8 cellular contexts compared by ENCODE assay signal in the genomic region with DNA sequence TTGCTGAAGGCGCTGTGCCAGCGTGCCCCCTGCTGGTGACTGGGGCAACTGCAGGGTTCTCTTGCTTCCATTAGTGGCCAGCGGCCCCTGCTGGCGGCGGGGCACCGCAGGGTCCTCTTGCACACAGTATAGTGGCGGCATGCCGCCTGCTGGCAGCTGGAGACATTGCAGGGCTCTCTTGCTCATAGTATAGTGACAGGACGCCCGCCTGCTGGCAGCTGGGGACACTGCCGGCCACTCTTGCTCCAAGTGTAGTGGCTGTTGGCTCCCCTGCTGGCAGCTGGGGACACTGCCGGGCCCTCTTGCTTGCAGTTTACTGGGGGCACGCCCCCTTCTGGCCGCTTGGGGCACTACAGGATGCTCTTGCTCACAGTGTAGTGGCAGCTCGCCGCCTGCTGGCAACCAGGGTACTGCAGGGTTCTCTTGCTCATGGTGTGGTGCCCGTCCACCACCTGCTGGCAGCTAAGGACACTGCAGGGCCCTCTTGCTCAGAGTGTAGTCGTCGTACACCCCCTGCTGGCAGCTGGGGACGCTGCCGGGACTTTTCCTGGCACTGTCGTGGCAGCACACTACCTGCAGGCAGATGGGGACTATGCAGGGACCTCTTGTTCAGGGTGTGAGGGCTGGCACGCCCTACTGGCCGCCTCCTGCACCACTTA. TPM values are rescaled to one million over a fixed set of nuclear protein-coding genes. Genes with fewer than 3 reads are reported as not detected.
DNase-seq lines count a peak whose midpoint lies in the region; ATAC-seq and TF ChIP-seq lines count a peak whose summit lies in the region.
"Not testable (repeated sequence)": the region's sequence is repeated elsewhere in the genome, so short reads cannot be mapped to it uniquely, and the experiment has no call there.

No MANE protein-coding gene starts in this region.

- not testable (repeated sequence) for H3K27ac Mint-ChIP-seq in CD8-positive, alpha-beta memory T cell; activated CD8-positive, alpha-beta T cell treated with anti-CD3 and anti-CD28 coated beads, Interleukin-2, amount 10 ng/mL, durations not matched to agents 7 days and 5 days; chondrocyte (ENCODE audit: unreplicated experiment)

- not testable (repeated sequence) for H3F3A ChIP-seq in MM.1S (ENCODE audit: insufficient read depth, low read length)

- peak in 3 of 5 donors; percentile 19 to 49 (median 25) for DNase-seq in CD8-positive, alpha-beta memory T cell
- DNase-seq in MM.1S: peak; percentile 31
- peak; percentile 51 for DNase-seq in activated CD8-positive, alpha-beta T cell treated with anti-CD3 and anti-CD28 coated beads, Interleukin-2, amount 10 ng/mL, durations not matched to agents 7 days and 5 days
- DNase-seq in chondrocyte (ENCODE audit: low spot score): peak; percentile 70
- DNase-seq in kidney tubule cell (ENCODE audit: low spot score): peak; percentile 2
- peak; percentile 79 for DNase-seq in spleen

- intact Hi-C loops in spleen (cut with DNase I; ENCODE audit: low total_unique reads): not testable (repeated sequence)

- H3K4me3 ChIP-seq in CD8-positive, alpha-beta memory T cell (ENCODE audit: low read length); MM.1S (ENCODE audit: low read length); spleen: not testable (repeated sequence)

- not testable (repeated sequence) for H3K9ac ChIP-seq in MM.1S (ENCODE audit: low read length)

- not testable (repeated sequence) for H2AFZ ChIP-seq in MM.1S (ENCODE audit: low read length)

- not testable (repeated sequence) for H3K4me1 Mint-ChIP-seq in CD8-positive, alpha-beta memory T cell; activated CD8-positive, alpha-beta T cell treated with anti-CD3 and anti-CD28 coated beads, Interleukin-2, amount 10 ng/mL, durations not matched to agents 7 days and 5 days (ENCODE audit: low read depth); chondrocyte (ENCODE audit: low read depth)

- H3K36me3 ChIP-seq in CD8-positive, alpha-beta memory T cell (ENCODE audit: insufficient read depth, low read length); MM.1S (replicated peaks; ENCODE audit: insufficient read depth, low read length); spleen: not testable (repeated sequence)

- not testable (repeated sequence) for H3K9me3 ChIP-seq in CD8-positive, alpha-beta memory T cell (ENCODE audit: low read length); MM.1S (replicated peaks; ENCODE audit: insufficient read depth, low read length)
- peaks cover 0 to 12% (median 6%) of the 10 kb centered on the region in 8 donors for H3K9me3 ChIP-seq in spleen

- H3K27me3 ChIP-seq in CD8-positive, alpha-beta memory T cell (ENCODE audit: insufficient read depth, low read length, poor library complexity, severe bottlenecking); MM.1S (replicated peaks; ENCODE audit: insufficient read depth, low read length); spleen (replicated peaks in 1 of 7): not testable (repeated sequence)

- not testable (repeated sequence) for H3K4me3 Mint-ChIP-seq in CD8-positive, alpha-beta memory T cell; activated CD8-positive, alpha-beta T cell treated with anti-CD3 and anti-CD28 coated beads, Interleukin-2, amount 10 ng/mL, durations not matched to agents 7 days and 5 days; chondrocyte (ENCODE audit: unreplicated experiment)

- ATAC-seq in GM19372 (IDR thresholded peaks at IDR 0.05; ENCODE audit: low read depth, unreplicated experiment): peak; percentile 74
- peak; percentile 97 for ATAC-seq in HG02885 (IDR thresholded peaks at IDR 0.05; ENCODE audit: poor library complexity, unreplicated experiment)
- peak; percentile 83 for ATAC-seq in activated CD8-positive, alpha-beta T cell treated with anti-CD3 and anti-CD28 coated beads, Interleukin-2, amount 10 ng/mL, durations not matched to agents 7 days and 5 days

- not testable (repeated sequence) for H3K27me3 Mint-ChIP-seq in CD8-positive, alpha-beta memory T cell; activated CD8-positive, alpha-beta T cell treated with anti-CD3 and anti-CD28 coated beads, Interleukin-2, amount 10 ng/mL, durations not matched to agents 7 days and 5 days (ENCODE audit: low read depth); chondrocyte (ENCODE audit: low read depth)

- not testable (repeated sequence) for H3K27ac ChIP-seq in CD8-positive, alpha-beta memory T cell (ENCODE audit: low read depth, low read length); MM.1S (ENCODE audit: low read length); spleen

- CTCF ChIA-PET in CD8-positive, alpha-beta memory T cell (lab: Charles Lee); activated CD8-positive, alpha-beta T cell treated with anti-CD3 and anti-CD28 coated beads, Interleukin-2, amount 10 ng/mL, durations not matched to agents 7 days and 5 days (lab: Charles Lee): not testable (repeated sequence)

- not testable (repeated sequence) for H3K4me1 ChIP-seq in CD8-positive, alpha-beta memory T cell (ENCODE audit: insufficient read depth, low read length); MM.1S (ENCODE audit: low read length); spleen

- not testable (repeated sequence) for TF ChIP-seq POLR2A in spleen (IDR thresholded peaks at IDR 0.05)

- not testable (repeated sequence) for H3K9me2 ChIP-seq in MM.1S (replicated peaks; ENCODE audit: insufficient read depth, low read length)

- not testable (repeated sequence) for H3K9me3 Mint-ChIP-seq in CD8-positive, alpha-beta memory T cell; activated CD8-positive, alpha-beta T cell treated with anti-CD3 and anti-CD28 coated beads, Interleukin-2, amount 10 ng/mL, durations not matched to agents 7 days and 5 days (ENCODE audit: insufficient read depth); chondrocyte (ENCODE audit: low read depth)

- not testable (repeated sequence) for H4K20me1 ChIP-seq in MM.1S (ENCODE audit: insufficient read depth, low read length)

- not testable (repeated sequence) for H3K4me2 ChIP-seq in MM.1S (ENCODE audit: low read depth, low read length)

- H3K79me2 ChIP-seq in MM.1S (ENCODE audit: low read length): not testable (repeated sequence)

- H3K36me3 Mint-ChIP-seq in CD8-positive, alpha-beta memory T cell; activated CD8-positive, alpha-beta T cell treated with anti-CD3 and anti-CD28 coated beads, Interleukin-2, amount 10 ng/mL, durations not matched to agents 7 days and 5 days (ENCODE audit: low read depth); chondrocyte (ENCODE audit: low read depth): not testable (repeated sequence)

- POLR2A ChIA-PET in CD8-positive, alpha-beta memory T cell (lab: Charles Lee); activated CD8-positive, alpha-beta T cell treated with anti-CD3 and anti-CD28 coated beads, Interleukin-2, amount 10 ng/mL, durations not matched to agents 7 days and 5 days (lab: Charles Lee): not testable (repeated sequence)

- TF ChIP-seq CTCF in MM.1S (IDR thresholded peaks at IDR 0.05; ENCODE audit: low read length) (peak; percentile 39), chondrocyte (IDR thresholded peaks at IDR 0.05) (peak; percentile 71), spleen (IDR thresholded peaks at IDR 0.05 in 8 of 11, conservative IDR thresholded peaks at IDR 0.05 in 3 of 11) (peak in 2 of 11 experiments; percentile 32 to 50)

- WGBS in spleen, 5 donors: 72 to 80% (median 74%) methylated on average over 10 to 19 of the region's 24 CpGs

RNA-seq across cellular contexts. Expression of gene ZNF595, which starts 41.2 kb away (rescaled TPM):
- 1 to 10 TPM; 7.7 to 8.5 TPM for total RNA-seq in CD8-positive, alpha-beta memory T cell
- polyA plus RNA-seq in CD8-positive, alpha-beta memory T cell: 10.6 TPM
- total RNA-seq in activated CD8-positive, alpha-beta T cell treated with anti-CD3 and anti-CD28 coated beads, Interleukin-2, amount 10 ng/mL, durations not matched to agents 7 days and 5 days: 1 to 10 TPM; 2.8 to 4.2 TPM
- 2.6 to 6.5 TPM (median 2.9 TPM) in 3 replicates for total RNA-seq in chondrocyte
- total RNA-seq in spleen: 10 to 100 TPM; 19.2 to 55.9 (median 35.0) TPM
- 1 to 10 TPM; 2.9 to 5.0 (median 3.0) TPM for polyA plus RNA-seq in spleen

Comparison
In these comparisons a context has a peak if more than half of its experiments do, and no peak if none do; other contexts are left out.
1. DNase-seq: peak in every context shown above with its lines; median percentile 79 in spleen; 70 in chondrocyte; 51 in activated CD8-positive, alpha-beta T cell treated with anti-CD3 and anti-CD28 coated beads, Interleukin-2, amount 10 ng/mL, durations not matched to agents 7 days and 5 days; 31 in MM.1S; 25 in CD8-positive, alpha-beta memory T cell; 2 in kidney tubule cell.